In genomic region chr18:10951631-10952544, GRCh38 we compare ENCODE assay signal across 29 cellular contexts.
A peak's percentile ranks its signal among the peaks of the same experiment; 100 is the strongest.
DNase-seq lines count a peak whose midpoint lies in the region; ATAC-seq, FAIRE-seq and TF ChIP-seq lines count a peak whose summit lies in the region.
"Had no signal": no experiment of that assay in that cellular context is flagged by ENCODE, and none has a peak within 500 bp of the region (broad histone marks: within the 10 kb centered on the region; RNA-seq: fewer than 3 reads in every experiment).

No MANE protein-coding gene starts in this region.

- TF ChIP-seq POLR2A in GM12891 (IDR thresholded peaks at IDR 0.05; ENCODE audit: low read depth, low read length) (peak; percentile 44; the same call in 1 of the 2 replicates), GM12878 (IDR thresholded peaks at IDR 0.05; ENCODE audit: low read depth, low read length) (no peak)

- peak overlapping the region; percentile 66 for H3K4me2 ChIP-seq in GM12878 (ENCODE audit: control insufficient read depth, insufficient read depth)
- H3K4me2 ChIP-seq: GM23338 had no signal

- H3K27me3 ChIP-seq in GM12878 (replicated peaks in 1 of 2; ENCODE audit: control insufficient read depth in 2 of 2, insufficient read depth in 2 of 2, low read length in 1 of 2): no peaks in the 10 kb centered on the region
- H3K27me3 ChIP-seq: esophagus muscularis mucosa, tibial nerve had no signal

- intact Hi-C loops in GM12878 (cut with micrococcal nuclease; ENCODE audit: unreplicated experiment) (loop anchor here (1.0 to 10.0 kb wide), 8 partner anchors 24 to 196 kb away; no protein-coding TSS in a partner anchor), left cardiac atrium (cut with DNase I) (no loop called here)

- FAIRE-seq in GM12891 (lab: Jason Lieb, UNC) (peak; percentile 74), GM19239 (lab: Jason Lieb, UNC) (peak; percentile 64), GM12878 (lab: Jason Lieb, UNC) (peak; percentile 85)
- FAIRE-seq: astrocyte, frontal cortex, small intestine had no signal

- no peaks in the 10 kb centered on the region for H4K20me1 ChIP-seq in GM12878 (ENCODE audit: control insufficient read depth, insufficient read depth)

- peak; percentile 39 for ATAC-seq in HG02885 (IDR thresholded peaks at IDR 0.05; ENCODE audit: poor library complexity, unreplicated experiment)
- peak; percentile 61 for ATAC-seq in GM12878
- no peak for ATAC-seq in left cardiac atrium
- ATAC-seq: activated CD8-positive, alpha-beta T cell treated with anti-CD3 and anti-CD28 coated beads, Interleukin-2, amount 10 ng/mL, durations not matched to agents 7 days and 5 days; GM23338; stimulated activated naive CD8-positive, alpha-beta T cell treated with anti-CD3 and anti-CD28 coated beads, Interleukin-15, amount 100 ng/mL, for 72 hours; T-cell had no signal

- TSS peak; percentile 54 for BruUV-seq in GM12878 (replicated peaks; lab: Mats Ljungman, UMichigan)

- 29% methylated on average over 1 of the region's 1 CpG for WGBS in GM12878 (ENCODE audit: insufficient coverage, insufficient replicate concordance, low lambda C conversion rate, missing lambda C conversion rate)

- peak; percentile 28 for TF ChIP-seq RAD21 in GM12878 (IDR thresholded peaks at IDR 0.05; ENCODE audit: insufficient read depth, low read depth, low read length)

- no peak overlapping the region for H2AFZ ChIP-seq in GM12878 (ENCODE audit: control insufficient read depth, low read depth, low read length)
- H2AFZ ChIP-seq: GM23338 had no signal

- in situ Hi-C loops in GM12878 (cut with MboI): loop anchor here (5.0 kb wide), 1 partner anchor 195 kb away; the partner anchor contains the start of gene PIEZO2

- 0 out of 4 replicates have a peak, but pooled peaks of 1 of the 2 experiments have one; percentile 24 for TF ChIP-seq EP300 in GM12878 (IDR thresholded peaks at IDR 0.05; ENCODE audit: borderline replicate concordance in 1 of 2, control insufficient read depth in 1 of 2, low read depth in 2 of 2, low read length in 2 of 2)

- peak overlapping the region; percentile 83 for H3K9ac ChIP-seq in GM12878 (ENCODE audit: control insufficient read depth, insufficient read depth, low read length)

- peaks cover 9% of the 10 kb centered on the region for H3K9me3 ChIP-seq in GM12878 (replicated peaks; ENCODE audit: control insufficient read depth, insufficient read depth, low read length)

- SMC1A ChIA-PET in GM12878 (lab: Charles Lee; ENCODE audit: uncharacterized antibody, unreplicated experiment): interaction anchor here (0.7 to 4.7 kb wide), 29 partner anchors 8 to 202 kb away, joined by 3 to 91 read pairs (median 5); no protein-coding TSS in a partner anchor

- CTCF ChIA-PET in GM12878 (lab: Yijun Ruan, JAX): interaction anchor here (0.6 to 4.6 kb wide), 15 partner anchors 26 to 202 kb away, joined by 3 to 35 read pairs (median 3); no protein-coding TSS in a partner anchor

- TF ChIP-seq CTCF in GM12878 (IDR thresholded peaks at IDR 0.05 in 2 of 3, conservative IDR thresholded peaks at IDR 0.05 in 1 of 3; ENCODE audit: control insufficient read depth in 2 of 3, extremely low read depth in 1 of 3, insufficient read depth in 1 of 3, low read depth in 3 of 3, low read length in 3 of 3): no peak

- RAD21 ChIA-PET in GM12878 (lab: Charles Lee; ENCODE audit: unreplicated experiment): interaction anchor here (0.8 to 4.7 kb wide), 28 partner anchors 8 to 202 kb away, joined by 3 to 78 read pairs (median 7); no protein-coding TSS in a partner anchor

- peaks cover 50% of the 10 kb centered on the region for H3K79me2 ChIP-seq in GM12878 (ENCODE audit: control insufficient read depth, insufficient read depth, low read length)

- no peak for DNase-seq in GM12891 (ENCODE audit: insufficient read length, low spot score)
- DNase-seq in GM19239 (ENCODE audit: insufficient read length, low spot score): no peak
- DNase-seq in GM12878 (ENCODE audit: low read depth, low spot score): peak; percentile 67
- DNase-seq in left cardiac atrium: no peak
- no peak for DNase-seq in NCI-H226
- DNase-seq in epidermal melanocyte (ENCODE audit: insufficient read length, low spot score): no peak
- DNase-seq: activated CD8-positive, alpha-beta T cell treated with anti-CD3 and anti-CD28 coated beads, Interleukin-2, amount 10 ng/mL, durations not matched to agents 7 days and 5 days; activated effector memory CD4-positive, alpha-beta T cell treated with anti-CD3 and anti-CD28 coated beads, Interleukin-2, amount 50 U/mL, for 16 hours; activated naive CD8-positive, alpha-beta T cell treated with anti-CD3 and anti-CD28 coated beads for 36 hours; activated T-cell treated with anti-CD3 and anti-CD28 coated beads for 4 hours; central memory CD4-positive, alpha-beta T cell; endodermal cell; GDM1; mammary epithelial cell; NCI-H1417; NCI-H2081; NCI-H774; nephron progenitor cell; retina; small intestine; stimulated activated naive CD8-positive, alpha-beta T cell treated with anti-CD3 and anti-CD28 coated beads, Interleukin-15, amount 100 ng/mL, for 72 hours; T-cell had no signal

- no peaks in the 10 kb centered on the region; a peak in 1 of 4 replicates for H3K36me3 ChIP-seq in GM12878 (ENCODE audit: control insufficient read depth in 2 of 2, insufficient read depth in 2 of 2, low read length in 1 of 2)
- H3K36me3 ChIP-seq: esophagus muscularis mucosa, tibial nerve had no signal

- H3K27ac ChIP-seq in GM12878 (ENCODE audit: control insufficient read depth, insufficient read depth): peak overlapping the region; percentile 100
- H3K27ac ChIP-seq: esophagus muscularis mucosa, RWPE1, tibial nerve had no signal

- peak overlapping the region; percentile 43; the same call in 1 of the 2 replicates for H3K4me3 ChIP-seq in GM12878
- H3K4me3 ChIP-seq: esophagus muscularis mucosa, GM23338, tibial nerve had no signal

- POLR2A ChIA-PET in GM12878 (lab: Charles Lee): interaction anchor here (0.8 to 2.4 kb wide), 13 partner anchors 21 to 198 kb away, joined by 3 to 18 read pairs (median 6); partner anchors contain the start of gene PIEZO2

- peaks cover 35% of the 10 kb centered on the region for H3K4me1 ChIP-seq in GM12878 (ENCODE audit: control insufficient read depth, insufficient read depth, low read length)
- H3K4me1 ChIP-seq: esophagus muscularis mucosa, tibial nerve had no signal

TF ChIP-seq in GM12891, 5 proteins besides CTCF, POLR2A, EP300 and RAD21:
- no peak for TF ChIP-seq TAF1 (IDR thresholded peaks at IDR 0.05; ENCODE audit: low read depth, low read length)
- no peak; the same call in 1 of the 2 replicates for TF ChIP-seq POLR2AphosphoS5 (IDR thresholded peaks at IDR 0.05; ENCODE audit: low read depth, low read length)
- no peak for TF ChIP-seq SPI1 (IDR thresholded peaks at IDR 0.05; ENCODE audit: low read depth, low read length)
- no peak for TF ChIP-seq POU2F2 (IDR thresholded peaks at IDR 0.05; ENCODE audit: low read depth, low read length)
- no peak for TF ChIP-seq PAX5 (IDR thresholded peaks at IDR 0.05; ENCODE audit: insufficient read depth, low read length, severe bottlenecking)

TF ChIP-seq in GM12878, 131 proteins besides CTCF, POLR2A, EP300 and RAD21 (continues in another document):
- TF ChIP-seq YBX1 (IDR thresholded peaks at IDR 0.05) (no peak), NKRF (conservative IDR thresholded peaks at IDR 0.05) (no peak), MXI1 (IDR thresholded peaks at IDR 0.05; ENCODE audit: low read depth, low read length) (no peak), EGR1 (IDR thresholded peaks at IDR 0.05; ENCODE audit: borderline replicate concordance in 1 of 2, low read depth in 2 of 2, low read length in 2 of 2) (no peak), SMAD5 (IDR thresholded peaks at IDR 0.05; ENCODE audit: low read depth) (peak; percentile 73), GABPA (IDR thresholded peaks at IDR 0.05; ENCODE audit: low read depth) (no peak), MEF2A (IDR thresholded peaks at IDR 0.05; ENCODE audit: insufficient read depth, low read depth, low read length) (0 out of 2 replicates have a peak, but pooled peaks have one; percentile 5), CHD4 (IDR thresholded peaks at IDR 0.05) (no peak), GATAD2B (conservative IDR thresholded peaks at IDR 0.05; ENCODE audit: low read depth) (0 out of 2 replicates have a peak, but pooled peaks have one; percentile 4), IKZF2 (IDR thresholded peaks at IDR 0.05) (peak in 1 of 2 experiments; percentile 41; a peak in 2 of 4 replicates), BCL11A (IDR thresholded peaks at IDR 0.05; ENCODE audit: low read depth, low read length) (peak; percentile 22; the same call in 1 of the 2 replicates), MLLT1 (IDR thresholded peaks at IDR 0.05) (peak; percentile 29), CEBPB (IDR thresholded peaks at IDR 0.05; ENCODE audit: borderline replicate concordance in 1 of 2, low read depth in 2 of 2, low read length in 2 of 2) (0 out of 4 replicates have a peak, but pooled peaks of 1 of the 2 experiments have one; percentile 6), SMARCA5 (IDR thresholded peaks at IDR 0.05) (0 out of 2 replicates have a peak, but pooled peaks have one; percentile 30)

Comparison
In these comparisons a context has a peak if more than half of its experiments do, and no peak if none do; other contexts are left out.
1. ATAC-seq: peak in HG02885 (single experiment) and GM12878 (single experiment); none in left cardiac atrium (0 of 2).